1 cellular context compared by ENCODE assay signal in the genomic region with DNA sequence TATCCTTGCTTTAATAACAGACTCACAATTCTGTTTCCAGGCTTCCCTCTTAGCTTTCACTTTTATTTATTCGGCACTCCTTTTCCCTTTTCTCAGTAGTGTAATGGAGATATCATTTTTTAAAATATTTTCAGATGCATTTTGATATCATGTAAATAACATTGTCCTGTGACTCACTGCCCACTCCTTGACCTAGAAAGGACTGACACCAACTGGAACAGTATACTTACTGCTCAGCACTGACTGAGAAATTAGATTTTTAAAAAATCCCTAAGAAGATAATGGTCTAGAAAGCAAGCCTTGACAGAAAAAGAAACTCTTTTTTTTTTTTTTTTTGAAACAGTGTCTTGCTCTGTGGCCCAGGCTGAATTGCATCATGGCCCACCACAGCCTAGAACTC.
TF ChIP-seq lines count a peak whose summit lies in the region.

No MANE protein-coding gene starts in this region.

TF ChIP-seq in HepG2, 621 proteins besides CTCF, POLR2A, EP300 and RAD21 (continued from another document):
- TF ChIP-seq ZNF589 (CRISPR knock-in tag; conservative IDR thresholded peaks at IDR 0.05) (no peak), ZNF280D (CRISPR knock-in tag; IDR thresholded peaks at IDR 0.05) (no peak), KLF11 (CRISPR knock-in tag; IDR thresholded peaks at IDR 0.05) (no peak)
